10 cellular contexts compared by ENCODE assay signal in genomic region chr2:172438741-172439508, GRCh38. TPM values are rescaled to one million over a fixed set of nuclear protein-coding genes. Genes with fewer than 3 reads are reported as not detected.
DNase-seq lines count a peak whose midpoint lies in the region; ATAC-seq and TF ChIP-seq lines count a peak whose summit lies in the region.
"Had no signal": no experiment of that assay in that cellular context is flagged by ENCODE, and none has a peak within 500 bp of the region (broad histone marks: within the 10 kb centered on the region; RNA-seq: fewer than 3 reads in every experiment).

No MANE protein-coding gene starts in this region.

- no peaks in the 10 kb centered on the region for H3K9me3 ChIP-seq in Panc1 (ENCODE audit: control insufficient read depth, insufficient read depth, low read depth, low read length)

- no peaks in the 10 kb centered on the region for H3K27me3 ChIP-seq in Panc1 (ENCODE audit: control insufficient read depth, insufficient read depth, low read length)

- no peaks in the 10 kb centered on the region for H3K9me3 Mint-ChIP-seq in osteocyte (ENCODE audit: unreplicated experiment)

- peaks cover 30% of the 10 kb centered on the region for H3K4me1 Mint-ChIP-seq in osteocyte (ENCODE audit: unreplicated experiment)

- BruUV-seq in Panc1 (replicated peaks; lab: Mats Ljungman, UMichigan) = no TSS peak

- peak overlapping the region; percentile 67 for H3K27ac ChIP-seq in Panc1 (ENCODE audit: low read length)

- peak; percentile 87 for ATAC-seq in Panc1
- peak; percentile 71 for ATAC-seq in esophagus mucosa
- no peak for ATAC-seq in GM18868 (IDR thresholded peaks at IDR 0.05; ENCODE audit: unreplicated experiment)

- no peak overlapping the region for H3K4me3 Mint-ChIP-seq in osteocyte (ENCODE audit: unreplicated experiment)

- H3K4me1 ChIP-seq in Panc1 (ENCODE audit: control insufficient read depth, insufficient read depth, low read length) = peaks cover 69% of the 10 kb centered on the region

- in situ Hi-C loops in Panc1 (cut with HindIII; ENCODE audit: low pct_unique_long_range_greater_than_20kb, low sequenced_read_pairs) = no loop called here

- intact Hi-C loops in Panc1 (cut with micrococcal nuclease; ENCODE audit: unreplicated experiment) = no loop called here

- H3K27ac Mint-ChIP-seq in osteocyte (ENCODE audit: unreplicated experiment) = peak overlapping the region; percentile 48

- CTCF ChIA-PET in Panc1 (lab: Charles Lee) = interaction anchor here (0.9 kb wide), 1 partner anchor 266 kb away, joined by 3 read pairs; no protein-coding TSS in a partner anchor

- H3K36me3 ChIP-seq in Panc1 (ENCODE audit: control insufficient read depth, insufficient read depth, low read length) = no peaks in the 10 kb centered on the region

- no peak for TF ChIP-seq CTCF in Panc1 (IDR thresholded peaks at IDR 0.05)
- TF ChIP-seq CTCF in osteocyte (IDR thresholded peaks at IDR 0.05) = no peak
- TF ChIP-seq CTCF in GM20000 (IDR thresholded peaks at IDR 0.05; ENCODE audit: extremely low read depth, missing control alignments) = no peak

- peak; percentile 77 for DNase-seq in EL
- peak; percentile 71 for DNase-seq in Panc1 (ENCODE audit: low read depth, low spot score)
- DNase-seq in osteocyte (ENCODE audit: extremely low spot score, unreplicated experiment) = no peak
- no peak for DNase-seq in UCSD-AML1 (lab: John Stamatoyannopoulos, UW; ENCODE audit: unreplicated experiment)
- DNase-seq in 8988T = no peak
- DNase-seq in GM20000 (ENCODE audit: low spot score) = no peak
- DNase-seq: effector CD8-positive, alpha-beta T cell; NCI-H187 treated with DMSO at 0.1 percent for 48 hours had no signal

- H3K36me3 Mint-ChIP-seq in osteocyte (ENCODE audit: unreplicated experiment) = no peaks in the 10 kb centered on the region

- H3K4me3 ChIP-seq in Panc1 (ENCODE audit: low read depth in 2 of 2, low read length in 2 of 2) = peak overlapping the region in 1 of 2 experiments; percentile 31; a peak in 2 of 4 replicates

- POLR2A ChIA-PET in Panc1 (lab: Charles Lee) = interaction anchor here (1.5 kb wide), 1 partner anchor 9 kb away, joined by 4 read pairs; no protein-coding TSS in a partner anchor

- no peaks in the 10 kb centered on the region for H3K27me3 Mint-ChIP-seq in osteocyte (ENCODE audit: unreplicated experiment)

RNA-seq across cellular contexts. Expression of gene ITGA6, which starts 11.5 kb away (rescaled TPM):
- total RNA-seq in Panc1 (2021; ENCODE audit: unreplicated experiment) (75.9 TPM), esophagus mucosa (65.2 TPM), osteocyte (4.2 and 5.1 TPM in 2 replicates)
- polyA plus RNA-seq in Panc1 (2012; ENCODE audit: insufficient read length) = 41.0 TPM

Comparison
In these comparisons a context has a peak if more than half of its experiments do, and no peak if none do; other contexts are left out.
1. DNase-seq: peak in EL (single experiment) and Panc1 (single experiment); none in osteocyte (single experiment), UCSD-AML1 (single experiment), 8988T (single experiment) and GM20000 (single experiment).
2. RNA of gene ITGA6, which starts 11.5 kb away (total RNA-seq): 75.9 TPM in Panc1 (single experiment) and 65.2 TPM in esophagus mucosa (single experiment); 4.2 to 5.1 TPM in osteocyte; every median in the first group is over 10 times any median in the second.